In the genomic region with DNA sequence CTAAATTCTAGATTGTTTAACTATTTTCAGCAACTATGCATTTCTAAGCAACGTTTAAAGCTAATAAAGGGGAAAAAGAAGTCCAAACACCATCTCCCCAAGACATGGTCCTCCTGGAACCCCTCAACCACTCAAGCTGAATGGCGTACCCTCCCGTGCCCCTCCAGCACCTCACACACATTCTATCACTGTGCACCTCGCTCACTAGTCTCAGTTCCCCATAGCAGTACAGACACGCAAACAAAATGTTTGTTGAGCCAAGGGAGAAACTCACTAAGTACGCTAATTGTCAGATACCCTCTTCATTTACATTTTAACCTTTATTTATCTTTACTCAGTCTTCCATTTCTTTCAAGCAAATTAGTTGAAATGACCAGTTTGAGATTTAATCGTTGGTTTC, we compare ENCODE assay signal across 13 cellular contexts. TPM values are rescaled to one million over a fixed set of nuclear protein-coding genes. Genes with fewer than 3 reads are reported as not detected.
A peak's percentile ranks its signal among the peaks of the same experiment; 100 is the strongest.
DNase-seq lines count a peak whose midpoint lies in the region; ATAC-seq and TF ChIP-seq lines count a peak whose summit lies in the region.
"Had no signal": no experiment of that assay in that cellular context is flagged by ENCODE, and none has a peak within 500 bp of the region (broad histone marks: within the 10 kb centered on the region; RNA-seq: fewer than 3 reads in every experiment).

No MANE protein-coding gene starts in this region.

- no peaks in the 10 kb centered on the region for H3K27me3 Mint-ChIP-seq in WTC11 (ENCODE audit: low read depth)
- H3K27me3 Mint-ChIP-seq: naive thymus-derived CD8-positive, alpha-beta T cell had no signal

- H3K36me3 Mint-ChIP-seq in WTC11, result no peaks in the 10 kb centered on the region

- TF ChIP-seq POLR2A in adrenal gland (IDR thresholded peaks at IDR 0.05) (no peak), spleen (IDR thresholded peaks at IDR 0.05) (no peak)

- no peak for TF ChIP-seq CTCF in WTC11 (IDR thresholded peaks at IDR 0.05)
- TF ChIP-seq CTCF in adrenal gland (IDR thresholded peaks at IDR 0.05), result no peak
- no peak for TF ChIP-seq CTCF in spleen (IDR thresholded peaks at IDR 0.05 in 8 of 11, conservative IDR thresholded peaks at IDR 0.05 in 3 of 11)
- TF ChIP-seq CTCF in tibial artery (IDR thresholded peaks at IDR 0.05), result no peak

- POLR2A ChIA-PET in WTC11 (lab: Charles Lee), result no interaction called here

- no peaks in the 10 kb centered on the region for H3K9me3 Mint-ChIP-seq in WTC11
- H3K9me3 Mint-ChIP-seq: activated naive CD4-positive, alpha-beta T cell treated with anti-CD3 and anti-CD28 coated beads, Interleukin-2, amount 50 U/mL, for 72 hours; naive thymus-derived CD8-positive, alpha-beta T cell had no signal

- H3K4me3 Mint-ChIP-seq in WTC11, result no peak overlapping the region

- 92 to 94% (median 92%) methylated on average over 7 of the region's 7 CpGs for WGBS in adrenal gland, 4 donors
- WGBS in spleen, 5 donors, result 76 to 90% (median 81%) methylated on average over 7 of the region's 7 CpGs

- DNase-seq in WTC11 (ENCODE audit: low spot score) (no peak), adrenal gland (no peak), spleen (no peak), tibial artery (no peak), DMS 273 treated with DMSO at 0.1 percent for 48 hours (lab: John Stamatoyannopoulos, UW) (no peak)
- DNase-seq: kidney; naive thymus-derived CD8-positive, alpha-beta T cell; NCI-H2081 had no signal

- H3K27me3 ChIP-seq in adrenal gland (no peaks in the 10 kb centered on the region), spleen (replicated peaks in 1 of 7) (no peaks in the 10 kb centered on the region), tibial artery (no peaks in the 10 kb centered on the region)

- H3K4me1 Mint-ChIP-seq in WTC11, result peaks cover 32% of the 10 kb centered on the region

- H3K4me1 ChIP-seq in adrenal gland (replicated peaks in 1 of 2), result peaks cover 0 to 15% of the 10 kb centered on the region in 2 donors
- H3K4me1 ChIP-seq in spleen, result peaks cover 5 to 68% (median 50%) of the 10 kb centered on the region in 6 donors
- peaks cover 0 to 13% (median 4%) of the 10 kb centered on the region in 4 donors for H3K4me1 ChIP-seq in tibial artery

- ATAC-seq in GM18498 (IDR thresholded peaks at IDR 0.05; ENCODE audit: unreplicated experiment), result peak; percentile 78
- peak; percentile 61 for ATAC-seq in GM21360 (IDR thresholded peaks at IDR 0.05; ENCODE audit: unreplicated experiment)
- ATAC-seq in HG03064 (IDR thresholded peaks at IDR 0.05; ENCODE audit: low read depth, unreplicated experiment), result peak; percentile 60
- no peak for ATAC-seq in WTC11
- ATAC-seq: activated naive CD4-positive, alpha-beta T cell treated with anti-CD3 and anti-CD28 coated beads, Interleukin-2, amount 50 U/mL, for 72 hours; naive thymus-derived CD8-positive, alpha-beta T cell; Panc1 had no signal

- intact Hi-C loops in adrenal gland (cut with DNase I) (no loop called here), spleen (cut with DNase I; ENCODE audit: low total_unique reads) (no loop called here), tibial artery (cut with DNase I; ENCODE audit: low total_unique reads) (no loop called here)

- no peaks in the 10 kb centered on the region for H3K9me3 ChIP-seq in adrenal gland (replicated peaks in 1 of 3)
- H3K9me3 ChIP-seq in spleen, result no peaks in the 10 kb centered on the region
- H3K9me3 ChIP-seq in tibial artery, result no peaks in the 10 kb centered on the region

- H3K4me3 ChIP-seq in adrenal gland (no peak overlapping the region), spleen (no peak overlapping the region), tibial artery (no peak overlapping the region)

- CTCF ChIA-PET in WTC11 (lab: Charles Lee), result interaction anchor here (0.7 to 3.1 kb wide), 4 partner anchors 14 to 347 kb away, joined by 3 to 9 read pairs (median 4); a partner anchor contains a TSS

- H3K36me3 ChIP-seq in adrenal gland (replicated peaks in 1 of 2) (peaks cover 0 to 5% of the 10 kb centered on the region in 2 donors), spleen (peaks cover 0 to 30% (median 15%) of the 10 kb centered on the region in 6 donors), tibial artery (peaks cover 0 to 8% (median 4%) of the 10 kb centered on the region in 3 donors)

- H3K27ac ChIP-seq in adrenal gland, result no peak overlapping the region
- peak overlapping the region in 3 of 8 donors; percentile 10 to 34 (median 28) for H3K27ac ChIP-seq in spleen
- no peak overlapping the region for H3K27ac ChIP-seq in tibial artery

- peak overlapping the region; percentile 55 for H3K27ac Mint-ChIP-seq in WTC11
- H3K27ac Mint-ChIP-seq: activated naive CD4-positive, alpha-beta T cell treated with anti-CD3 and anti-CD28 coated beads, Interleukin-2, amount 50 U/mL, for 72 hours had no signal

TF ChIP-seq in WTC11, 78 proteins besides CTCF, POLR2A, EP300 and RAD21:
- TF ChIP-seq, protein P1, sequence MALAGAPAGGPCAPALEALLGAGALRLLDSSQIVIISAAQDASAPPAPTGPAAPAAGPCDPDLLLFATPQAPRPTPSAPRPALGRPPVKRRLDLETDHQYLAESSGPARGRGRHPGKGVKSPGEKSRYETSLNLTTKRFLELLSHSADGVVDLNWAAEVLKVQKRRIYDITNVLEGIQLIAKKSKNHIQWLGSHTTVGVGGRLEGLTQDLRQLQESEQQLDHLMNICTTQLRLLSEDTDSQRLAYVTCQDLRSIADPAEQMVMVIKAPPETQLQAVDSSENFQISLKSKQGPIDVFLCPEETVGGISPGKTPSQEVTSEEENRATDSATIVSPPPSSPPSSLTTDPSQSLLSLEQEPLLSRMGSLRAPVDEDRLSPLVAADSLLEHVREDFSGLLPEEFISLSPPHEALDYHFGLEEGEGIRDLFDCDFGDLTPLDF (CRISPR knock-in tag; IDR thresholded peaks at IDR 0.05), result no peak
- TF ChIP-seq, protein P2, sequence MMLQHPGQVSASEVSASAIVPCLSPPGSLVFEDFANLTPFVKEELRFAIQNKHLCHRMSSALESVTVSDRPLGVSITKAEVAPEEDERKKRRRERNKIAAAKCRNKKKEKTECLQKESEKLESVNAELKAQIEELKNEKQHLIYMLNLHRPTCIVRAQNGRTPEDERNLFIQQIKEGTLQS (CRISPR knock-in tag; conservative IDR thresholded peaks at IDR 0.05), result no peak
- TF ChIP-seq NR2C2 (CRISPR knock-in tag; IDR thresholded peaks at IDR 0.05), result no peak
- TF ChIP-seq, protein P3, sequence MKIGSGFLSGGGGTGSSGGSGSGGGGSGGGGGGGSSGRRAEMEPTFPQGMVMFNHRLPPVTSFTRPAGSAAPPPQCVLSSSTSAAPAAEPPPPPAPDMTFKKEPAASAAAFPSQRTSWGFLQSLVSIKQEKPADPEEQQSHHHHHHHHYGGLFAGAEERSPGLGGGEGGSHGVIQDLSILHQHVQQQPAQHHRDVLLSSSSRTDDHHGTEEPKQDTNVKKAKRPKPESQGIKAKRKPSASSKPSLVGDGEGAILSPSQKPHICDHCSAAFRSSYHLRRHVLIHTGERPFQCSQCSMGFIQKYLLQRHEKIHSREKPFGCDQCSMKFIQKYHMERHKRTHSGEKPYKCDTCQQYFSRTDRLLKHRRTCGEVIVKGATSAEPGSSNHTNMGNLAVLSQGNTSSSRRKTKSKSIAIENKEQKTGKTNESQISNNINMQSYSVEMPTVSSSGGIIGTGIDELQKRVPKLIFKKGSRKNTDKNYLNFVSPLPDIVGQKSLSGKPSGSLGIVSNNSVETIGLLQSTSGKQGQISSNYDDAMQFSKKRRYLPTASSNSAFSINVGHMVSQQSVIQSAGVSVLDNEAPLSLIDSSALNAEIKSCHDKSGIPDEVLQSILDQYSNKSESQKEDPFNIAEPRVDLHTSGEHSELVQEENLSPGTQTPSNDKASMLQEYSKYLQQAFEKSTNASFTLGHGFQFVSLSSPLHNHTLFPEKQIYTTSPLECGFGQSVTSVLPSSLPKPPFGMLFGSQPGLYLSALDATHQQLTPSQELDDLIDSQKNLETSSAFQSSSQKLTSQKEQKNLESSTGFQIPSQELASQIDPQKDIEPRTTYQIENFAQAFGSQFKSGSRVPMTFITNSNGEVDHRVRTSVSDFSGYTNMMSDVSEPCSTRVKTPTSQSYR (CRISPR knock-in tag; IDR thresholded peaks at IDR 0.05), result no peak
- TF ChIP-seq, protein P4, sequence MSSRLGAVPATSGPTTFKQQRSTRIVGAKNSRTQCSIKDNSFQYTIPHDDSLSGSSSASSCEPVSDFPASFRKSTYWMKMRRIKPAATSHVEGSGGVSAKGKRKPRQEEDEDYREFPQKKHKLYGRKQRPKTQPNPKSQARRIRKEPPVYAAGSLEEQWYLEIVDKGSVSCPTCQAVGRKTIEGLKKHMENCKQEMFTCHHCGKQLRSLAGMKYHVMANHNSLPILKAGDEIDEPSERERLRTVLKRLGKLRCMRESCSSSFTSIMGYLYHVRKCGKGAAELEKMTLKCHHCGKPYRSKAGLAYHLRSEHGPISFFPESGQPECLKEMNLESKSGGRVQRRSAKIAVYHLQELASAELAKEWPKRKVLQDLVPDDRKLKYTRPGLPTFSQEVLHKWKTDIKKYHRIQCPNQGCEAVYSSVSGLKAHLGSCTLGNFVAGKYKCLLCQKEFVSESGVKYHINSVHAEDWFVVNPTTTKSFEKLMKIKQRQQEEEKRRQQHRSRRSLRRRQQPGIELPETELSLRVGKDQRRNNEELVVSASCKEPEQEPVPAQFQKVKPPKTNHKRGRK (CRISPR knock-in tag; IDR thresholded peaks at IDR 0.05; ENCODE audit: borderline replicate concordance), result no peak
- no peak for TF ChIP-seq ZNF317 (CRISPR knock-in tag; IDR thresholded peaks at IDR 0.05; ENCODE audit: borderline replicate concordance, low read depth)

RNA-seq across cellular contexts. Expression of a gene that starts 48.8 kb away (rescaled TPM):
- total RNA-seq in WTC11 (2021), result 39.9 to 42.4 TPM (median 42.0 TPM) in 3 replicates
- 10 to 100 TPM; 16.6 to 54.3 (median 34.2) TPM for total RNA-seq in adrenal gland
- 10 to 100 TPM in 1 of 3 donors, 1 to 10 TPM in 2; 4.5 to 16.7 (median 6.2) TPM for polyA plus RNA-seq in adrenal gland
- 100 to 1,000 TPM in 4 of 7 donors, 10 to 100 TPM in 3; 90.1 to 127 (median 108) TPM for total RNA-seq in spleen
- polyA plus RNA-seq in spleen, result 10 to 100 TPM; 11.2 to 15.7 (median 14.0) TPM
